ENCODE assay signal across 1 cellular context in genomic region chr4:118281611-118282442, GRCh38.
A peak's percentile ranks its signal among the peaks of the same experiment; 100 is the strongest.
TF ChIP-seq lines count a peak whose summit lies in the region.

No MANE protein-coding gene starts in this region.

TF ChIP-seq in HepG2, 621 proteins besides CTCF, POLR2A, EP300 and RAD21 (continued from another document and continues in another):
- no peak for TF ChIP-seq RERE (CRISPR knock-in tag; IDR thresholded peaks at IDR 0.05; ENCODE audit: low read depth)
- TF ChIP-seq ZNF224 (CRISPR knock-in tag; IDR thresholded peaks at IDR 0.05) = no peak
- TF ChIP-seq ZFYVE20 (CRISPR knock-in tag; IDR thresholded peaks at IDR 0.05; ENCODE audit: borderline replicate concordance, low read depth) = no peak
- TF ChIP-seq U2AF1 (optimal IDR thresholded peaks at IDR 0.05; ENCODE audit: low read depth, low read length) = no peak
- no peak for TF ChIP-seq KMT2A (CRISPR knock-in tag; IDR thresholded peaks at IDR 0.05)
- no peak for TF ChIP-seq NAIF1 (CRISPR knock-in tag; IDR thresholded peaks at IDR 0.05; ENCODE audit: borderline replicate concordance)
- TF ChIP-seq HNF1A (IDR thresholded peaks at IDR 0.05; ENCODE audit: low read depth) = no peak
- TF ChIP-seq HNF1A (CRISPR knock-in tag; IDR thresholded peaks at IDR 0.05; ENCODE audit: borderline replicate concordance) = no peak
- TF ChIP-seq POLR2AphosphoS5 (IDR thresholded peaks at IDR 0.05; ENCODE audit: low read depth, low read length) = peak; percentile 63; the same call in 1 of the 2 replicates
- no peak for TF ChIP-seq MTA1 (CRISPR knock-in tag; IDR thresholded peaks at IDR 0.05; ENCODE audit: borderline replicate concordance)
- TF ChIP-seq ZFP90 (CRISPR knock-in tag; IDR thresholded peaks at IDR 0.05; ENCODE audit: borderline replicate concordance) = no peak
- TF ChIP-seq DZIP1 (CRISPR knock-in tag; IDR thresholded peaks at IDR 0.05) = no peak
- TF ChIP-seq IRF1 (CRISPR knock-in tag; IDR thresholded peaks at IDR 0.05; ENCODE audit: low read depth) = no peak
- TF ChIP-seq REXO4 (CRISPR knock-in tag; IDR thresholded peaks at IDR 0.05; ENCODE audit: borderline replicate concordance) = no peak
- TF ChIP-seq POGZ (CRISPR knock-in tag; IDR thresholded peaks at IDR 0.05) = no peak
- TF ChIP-seq PLRG1 (conservative IDR thresholded peaks at IDR 0.05) = no peak
- TF ChIP-seq SYNCRIP (IDR thresholded peaks at IDR 0.05; ENCODE audit: insufficient read depth, low read depth, low read length) = no peak
- TF ChIP-seq ZNF446 (CRISPR knock-in tag; IDR thresholded peaks at IDR 0.05) = no peak
- TF ChIP-seq HMGA1 (CRISPR knock-in tag; conservative IDR thresholded peaks at IDR 0.05) = no peak
- TF ChIP-seq POLR2G (IDR thresholded peaks at IDR 0.05; ENCODE audit: low read depth, low read length) = peak; percentile 77
- TF ChIP-seq ZFP41 (CRISPR knock-in tag; IDR thresholded peaks at IDR 0.05; ENCODE audit: borderline replicate concordance) = no peak
- no peak for TF ChIP-seq HOXD1 (CRISPR knock-in tag; IDR thresholded peaks at IDR 0.05)
- 0 out of 2 replicates have a peak, but pooled peaks have one; percentile 19 for TF ChIP-seq SNAPC2 (CRISPR knock-in tag; IDR thresholded peaks at IDR 0.05)
- no peak for TF ChIP-seq HNRNPL (IDR thresholded peaks at IDR 0.05; ENCODE audit: low read depth, low read length)
- TF ChIP-seq MEIS1 (CRISPR knock-in tag; IDR thresholded peaks at IDR 0.05; ENCODE audit: borderline replicate concordance) = no peak
- TF ChIP-seq ZNF589 (CRISPR knock-in tag; conservative IDR thresholded peaks at IDR 0.05) = no peak
- no peak for TF ChIP-seq ELK4 (CRISPR knock-in tag; IDR thresholded peaks at IDR 0.05; ENCODE audit: borderline replicate concordance)
- no peak for TF ChIP-seq YY1 (IDR thresholded peaks at IDR 0.05; ENCODE audit: insufficient read depth, insufficient replicate concordance, low read depth, low read length)
- no peak for TF ChIP-seq ZNF205 (CRISPR knock-in tag; IDR thresholded peaks at IDR 0.05)
- no peak for TF ChIP-seq ZNF33B (CRISPR knock-in tag; IDR thresholded peaks at IDR 0.05)
- no peak for TF ChIP-seq MEIS2 (CRISPR knock-in tag; IDR thresholded peaks at IDR 0.05)
- no peak for TF ChIP-seq MLLT10 (CRISPR knock-in tag; IDR thresholded peaks at IDR 0.05)
- no peak for TF ChIP-seq KAT2B (IDR thresholded peaks at IDR 0.05; ENCODE audit: borderline replicate concordance, low read depth, low read length)
- TF ChIP-seq ZNF12 (CRISPR knock-in tag; IDR thresholded peaks at IDR 0.05) = no peak
- TF ChIP-seq ZKSCAN1 (IDR thresholded peaks at IDR 0.05; ENCODE audit: low read length) = no peak
- no peak for TF ChIP-seq THAP9 (CRISPR knock-in tag; IDR thresholded peaks at IDR 0.05; ENCODE audit: borderline replicate concordance)
- no peak for TF ChIP-seq ATF3 (CRISPR knock-in tag; IDR thresholded peaks at IDR 0.05)
- no peak for TF ChIP-seq HMGXB3 (CRISPR knock-in tag; IDR thresholded peaks at IDR 0.05; ENCODE audit: borderline replicate concordance)
- TF ChIP-seq ZEB1 (IDR thresholded peaks at IDR 0.05; ENCODE audit: insufficient replicate concordance, low read depth) = no peak
- TF ChIP-seq ZNF432 (CRISPR knock-in tag; IDR thresholded peaks at IDR 0.05; ENCODE audit: borderline replicate concordance) = no peak
- no peak for TF ChIP-seq ZNF326 (CRISPR knock-in tag; IDR thresholded peaks at IDR 0.05; ENCODE audit: borderline replicate concordance)
